Comparison of ENCODE assay signal across 8 cellular contexts in genomic region chr7:130897515-130898419, GRCh38.
DNase-seq lines count a peak whose midpoint lies in the region; ATAC-seq, FAIRE-seq and TF ChIP-seq lines count a peak whose summit lies in the region.

No MANE protein-coding gene starts in this region.

- POLR2A ChIA-PET in GM10248 (lab: Yijun Ruan, JAX) = interaction anchor here (0.8 kb wide), 1 partner anchor 11 kb away, joined by 7 read pairs; no protein-coding TSS in a partner anchor
- POLR2A ChIA-PET in endothelial cell of umbilical vein (lab: Charles Lee) = interaction anchor here (1.4 kb wide), 1 partner anchor 15 kb away, joined by 6 read pairs; no protein-coding TSS in a partner anchor

- peak; percentile 8 for TF ChIP-seq CTCF in GM10248 (IDR thresholded peaks at IDR 0.05; ENCODE audit: control extremely low read depth, extremely low read depth, low read depth, missing control alignments)
- TF ChIP-seq CTCF in endothelial cell of umbilical vein (IDR thresholded peaks at IDR 0.05; ENCODE audit: extremely low read depth in 1 of 2, insufficient read depth in 1 of 2, low read depth in 1 of 2, low read length in 2 of 2) = no peak

- H3K79me2 ChIP-seq in endothelial cell of umbilical vein (ENCODE audit: control insufficient read depth, insufficient read depth, low read length) = peaks cover 98% of the 10 kb centered on the region

- FAIRE-seq in endothelial cell of umbilical vein (lab: Jason Lieb, UNC) = no peak

- H3K27ac ChIP-seq in endothelial cell of umbilical vein (ENCODE audit: insufficient read depth, low read depth, low read length) (no peak overlapping the region), skeletal muscle tissue (ENCODE audit: low read depth, low read length) (peak overlapping the region; percentile 94)

- no peaks in the 10 kb centered on the region for H3K27me3 ChIP-seq in endothelial cell of umbilical vein (ENCODE audit: control insufficient read depth in 2 of 2, insufficient read depth in 2 of 2, low read length in 2 of 2)
- H3K27me3 ChIP-seq in skeletal muscle tissue (ENCODE audit: control insufficient read depth in 3 of 3, insufficient read depth in 3 of 3, low read length in 3 of 3) = no peaks in the 10 kb centered on the region

- no peak overlapping the region for H2AFZ ChIP-seq in endothelial cell of umbilical vein (ENCODE audit: low read depth, low read length)

- dilution Hi-C loops in endothelial cell of umbilical vein (cut with MboI; ENCODE audit: extremely low pct_ligation_motif_present, low sequenced_read_pairs) = no loop called here

- TF ChIP-seq POLR2A in endothelial cell of umbilical vein (IDR thresholded peaks at IDR 0.05; ENCODE audit: low read depth, low read length) = peak; percentile 36

- DNase-seq in GM10248 (ENCODE audit: extremely low spot score) (peak; percentile 43), NCI-H2029 (lab: John Stamatoyannopoulos, UW) (peak; percentile 60), endothelial cell of umbilical vein (ENCODE audit: low read depth, low spot score) (no peak), UCSD-AML1 (lab: John Stamatoyannopoulos, UW; ENCODE audit: unreplicated experiment) (no peak), A172 (ENCODE audit: low spot score) (no peak)

- ATAC-seq in HG03565 (IDR thresholded peaks at IDR 0.05; ENCODE audit: unreplicated experiment) (no peak), GM18519 (IDR thresholded peaks at IDR 0.05; ENCODE audit: low FRiP score, unreplicated experiment) (no peak)

- H3K9me3 ChIP-seq in endothelial cell of umbilical vein (replicated peaks; ENCODE audit: control insufficient read depth, insufficient read depth, low read length) (no peaks in the 10 kb centered on the region), skeletal muscle tissue (ENCODE audit: control insufficient read depth in 3 of 3, low read length in 3 of 3) (no peaks in the 10 kb centered on the region)

- no TSS peak for BruUV-seq in endothelial cell of umbilical vein (replicated peaks; lab: Mats Ljungman, UMichigan)

- intact Hi-C loops in endothelial cell of umbilical vein (cut with micrococcal nuclease) = loop anchor here (1.0 to 10.0 kb wide), 3 partner anchors 110 to 587 kb away; no protein-coding TSS in a partner anchor

- H3K9me1 ChIP-seq in endothelial cell of umbilical vein (replicated peaks; ENCODE audit: control insufficient read depth, extremely low read depth, insufficient read depth, low read length) = no peaks in the 10 kb centered on the region

- H3K4me3 ChIP-seq in endothelial cell of umbilical vein (replicated peaks in 1 of 3; ENCODE audit: insufficient read depth in 1 of 3, low read depth in 1 of 3, low read length in 3 of 3) (no peak overlapping the region), skeletal muscle tissue (ENCODE audit: low read length in 3 of 3) (no peak overlapping the region)

- H3K4me2 ChIP-seq in endothelial cell of umbilical vein (ENCODE audit: insufficient read depth, low read length) = no peak overlapping the region

- H3K4me1 ChIP-seq in endothelial cell of umbilical vein (ENCODE audit: control insufficient read depth, extremely low read depth, insufficient read depth, low read length) = peaks cover 77% of the 10 kb centered on the region
- H3K4me1 ChIP-seq in skeletal muscle tissue (ENCODE audit: control insufficient read depth in 3 of 3, insufficient read depth in 3 of 3, low read length in 3 of 3) = peaks cover 86 to 89% (median 87%) of the 10 kb centered on the region in 3 donors

- peaks cover 3% of the 10 kb centered on the region for H4K20me1 ChIP-seq in endothelial cell of umbilical vein (replicated peaks; ENCODE audit: control insufficient read depth, extremely low read depth, insufficient read depth, low read length)

- H3K36me3 ChIP-seq in endothelial cell of umbilical vein (ENCODE audit: control insufficient read depth in 2 of 2, extremely low read depth in 1 of 2, insufficient read depth in 2 of 2, low read length in 2 of 2) = peaks cover 29 to 32% of the 10 kb centered on the region in 2 experiments
- peaks cover 5 to 27% (median 14%) of the 10 kb centered on the region in 3 donors for H3K36me3 ChIP-seq in skeletal muscle tissue (ENCODE audit: control insufficient read depth in 3 of 3, insufficient read depth in 3 of 3, low read length in 3 of 3)

- CTCF ChIA-PET in GM10248 (lab: Yijun Ruan, JAX) (interaction anchor here (0.6 to 8.7 kb wide), 70 partner anchors 7 to 826 kb away, joined by 3 to 141 read pairs (median 5); no protein-coding TSS in a partner anchor), endothelial cell of umbilical vein (lab: Charles Lee) (interaction anchor here (0.7 to 7.2 kb wide), 61 partner anchors 11 to 826 kb away, joined by 3 to 175 read pairs (median 6); no protein-coding TSS in a partner anchor)

- no peak overlapping the region for H3K9ac ChIP-seq in endothelial cell of umbilical vein (replicated peaks; ENCODE audit: extremely low read depth, insufficient read depth, low read length)
- H3K9ac ChIP-seq in skeletal muscle tissue (ENCODE audit: low read depth in 1 of 3, low read length in 3 of 3) = peak overlapping the region; percentile 15 to 61 (median 47)

TF ChIP-seq in endothelial cell of umbilical vein, 7 proteins besides CTCF, POLR2A, EP300 and RAD21:
- peak; percentile 19 for TF ChIP-seq POLR2AphosphoS5 (IDR thresholded peaks at IDR 0.05; ENCODE audit: insufficient read depth, low read depth, low read length)
- no peak for TF ChIP-seq EZH2 (IDR thresholded peaks at IDR 0.05; ENCODE audit: borderline replicate concordance, low read depth, low read length, severe bottlenecking)

Comparison
In these comparisons a context has a peak if more than half of its experiments do, and no peak if none do; other contexts are left out.
1. DNase-seq: peak in GM10248 (single experiment) and NCI-H2029 (single experiment); none in endothelial cell of umbilical vein (single experiment), UCSD-AML1 (single experiment) and A172 (single experiment).